ENCODE assay signal across 1 cellular context in the genomic region with DNA sequence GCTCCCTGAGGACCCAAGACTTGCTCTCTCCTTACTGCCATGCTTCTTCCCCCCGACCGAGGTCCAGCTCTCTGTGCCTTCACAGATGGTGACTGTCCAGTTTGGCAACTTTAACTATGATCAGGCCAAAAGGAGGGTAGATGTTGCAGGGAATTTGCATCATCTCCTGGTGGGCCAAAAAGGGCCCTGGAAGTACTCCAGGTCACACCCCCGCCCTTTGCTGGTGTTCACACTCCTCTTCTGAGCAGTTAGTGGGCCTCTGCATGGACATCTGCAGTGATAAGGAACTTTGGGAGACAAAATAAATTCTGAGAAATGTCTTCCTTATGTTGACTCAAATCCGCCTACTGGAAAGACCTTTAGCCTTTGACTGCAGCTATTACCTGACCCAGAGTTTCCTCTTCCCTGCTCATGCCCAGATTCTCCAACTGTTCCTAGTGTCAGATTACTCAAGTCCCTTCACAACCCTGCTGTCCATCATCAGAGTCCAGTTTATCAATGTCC.
TF ChIP-seq lines count a peak whose summit lies in the region.

No MANE protein-coding gene starts in this region.

TF ChIP-seq in K562, 482 proteins besides CTCF, POLR2A, EP300 and RAD21 (continued from another document):
- TF ChIP-seq, protein P1, sequence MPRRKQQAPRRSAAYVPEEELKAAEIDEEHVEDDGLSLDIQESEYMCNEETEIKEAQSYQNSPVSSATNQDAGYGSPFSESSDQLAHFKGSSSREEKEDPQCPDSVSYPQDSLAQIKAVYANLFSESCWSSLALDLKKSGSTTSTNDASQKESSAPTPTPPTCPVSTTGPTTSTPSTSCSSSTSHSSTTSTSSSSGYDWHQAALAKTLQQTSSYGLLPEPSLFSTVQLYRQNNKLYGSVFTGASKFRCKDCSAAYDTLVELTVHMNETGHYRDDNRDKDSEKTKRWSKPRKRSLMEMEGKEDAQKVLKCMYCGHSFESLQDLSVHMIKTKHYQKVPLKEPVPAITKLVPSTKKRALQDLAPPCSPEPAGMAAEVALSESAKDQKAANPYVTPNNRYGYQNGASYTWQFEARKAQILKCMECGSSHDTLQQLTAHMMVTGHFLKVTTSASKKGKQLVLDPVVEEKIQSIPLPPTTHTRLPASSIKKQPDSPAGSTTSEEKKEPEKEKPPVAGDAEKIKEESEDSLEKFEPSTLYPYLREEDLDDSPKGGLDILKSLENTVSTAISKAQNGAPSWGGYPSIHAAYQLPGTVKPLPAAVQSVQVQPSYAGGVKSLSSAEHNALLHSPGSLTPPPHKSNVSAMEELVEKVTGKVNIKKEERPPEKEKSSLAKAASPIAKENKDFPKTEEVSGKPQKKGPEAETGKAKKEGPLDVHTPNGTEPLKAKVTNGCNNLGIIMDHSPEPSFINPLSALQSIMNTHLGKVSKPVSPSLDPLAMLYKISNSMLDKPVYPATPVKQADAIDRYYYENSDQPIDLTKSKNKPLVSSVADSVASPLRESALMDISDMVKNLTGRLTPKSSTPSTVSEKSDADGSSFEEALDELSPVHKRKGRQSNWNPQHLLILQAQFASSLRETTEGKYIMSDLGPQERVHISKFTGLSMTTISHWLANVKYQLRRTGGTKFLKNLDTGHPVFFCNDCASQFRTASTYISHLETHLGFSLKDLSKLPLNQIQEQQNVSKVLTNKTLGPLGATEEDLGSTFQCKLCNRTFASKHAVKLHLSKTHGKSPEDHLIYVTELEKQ (CRISPR knock-in tag; IDR thresholded peaks at IDR 0.05) = no peak
- TF ChIP-seq HLTF (IDR thresholded peaks at IDR 0.05) = no peak
- TF ChIP-seq ZNF445 (CRISPR knock-in tag; IDR thresholded peaks at IDR 0.05; ENCODE audit: low read depth) = no peak
- no peak for TF ChIP-seq CHD1 (IDR thresholded peaks at IDR 0.05; ENCODE audit: low read length)
- no peak for TF ChIP-seq DPF2 (IDR thresholded peaks at IDR 0.05)
- no peak for TF ChIP-seq SIN3A (IDR thresholded peaks at IDR 0.05; ENCODE audit: borderline replicate concordance in 2 of 2, control insufficient read depth in 1 of 2, low read depth in 2 of 2, low read length in 2 of 2)
- no peak for TF ChIP-seq ILF3 (IDR thresholded peaks at IDR 0.05; ENCODE audit: borderline replicate concordance)
- TF ChIP-seq MAZ (CRISPR knock-in tag; conservative IDR thresholded peaks at IDR 0.05 in 1 of 2, IDR thresholded peaks at IDR 0.05 in 1 of 2) = peak in 1 of 2 experiments; percentile 94; a peak in 2 of 4 replicates
- TF ChIP-seq SRSF7 (optimal IDR thresholded peaks at IDR 0.05; ENCODE audit: low read depth, low read length) = no peak
- no peak for TF ChIP-seq YY1 (IDR thresholded peaks at IDR 0.05; ENCODE audit: borderline replicate concordance in 1 of 3, control insufficient read depth in 1 of 3, extremely low read depth in 1 of 3, insufficient read depth in 3 of 3, insufficient read length in 1 of 3, insufficient replicate concordance in 2 of 3, low read depth in 1 of 3, low read length in 2 of 3)
- peak; percentile 96 for TF ChIP-seq CEBPG (CRISPR knock-in tag; IDR thresholded peaks at IDR 0.05)
- peak; percentile 82 to 98 for TF ChIP-seq CEBPG (tag; conservative IDR thresholded peaks at IDR 0.05 in 1 of 2, IDR thresholded peaks at IDR 0.05 in 1 of 2)
- TF ChIP-seq, protein P2, sequence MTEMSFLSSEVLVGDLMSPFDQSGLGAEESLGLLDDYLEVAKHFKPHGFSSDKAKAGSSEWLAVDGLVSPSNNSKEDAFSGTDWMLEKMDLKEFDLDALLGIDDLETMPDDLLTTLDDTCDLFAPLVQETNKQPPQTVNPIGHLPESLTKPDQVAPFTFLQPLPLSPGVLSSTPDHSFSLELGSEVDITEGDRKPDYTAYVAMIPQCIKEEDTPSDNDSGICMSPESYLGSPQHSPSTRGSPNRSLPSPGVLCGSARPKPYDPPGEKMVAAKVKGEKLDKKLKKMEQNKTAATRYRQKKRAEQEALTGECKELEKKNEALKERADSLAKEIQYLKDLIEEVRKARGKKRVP (CRISPR knock-in tag; IDR thresholded peaks at IDR 0.05) = peak; percentile 95
- no peak for TF ChIP-seq TCFL5 (CRISPR knock-in tag; conservative IDR thresholded peaks at IDR 0.05)
- peak; percentile 92 for TF ChIP-seq ZNF584 (CRISPR knock-in tag; IDR thresholded peaks at IDR 0.05; ENCODE audit: low read depth)
